Comparison of ENCODE assay signal across 10 cellular contexts in genomic region chr1:2134232-2134603, GRCh38.
DNase-seq lines count a peak whose midpoint lies in the region; TF ChIP-seq lines count a peak whose summit lies in the region.
"Had no signal": no experiment of that assay in that cellular context is flagged by ENCODE, and none has a peak within 500 bp of the region (broad histone marks: within the 10 kb centered on the region; RNA-seq: fewer than 3 reads in every experiment).

No MANE protein-coding gene starts in this region.

- no peaks in the 10 kb centered on the region for H3K27me3 Mint-ChIP-seq in activated CD4-positive, alpha-beta T cell treated with anti-CD3 and anti-CD28 coated beads, Interleukin-2, amount 10 ng/mL, durations not matched to agents 7 days and 5 days

- no peaks in the 10 kb centered on the region for H3K9me3 Mint-ChIP-seq in activated CD4-positive, alpha-beta T cell treated with anti-CD3 and anti-CD28 coated beads, Interleukin-2, amount 10 ng/mL, durations not matched to agents 7 days and 5 days

- no peak overlapping the region for H3K9ac ChIP-seq in muscle layer of colon (ENCODE audit: low read length)

- CTCF ChIA-PET in activated CD4-positive, alpha-beta T cell treated with anti-CD3 and anti-CD28 coated beads, Interleukin-2, amount 10 ng/mL, durations not matched to agents 7 days and 5 days (lab: Charles Lee) = no interaction called here
- CTCF ChIA-PET in HEK293T (lab: Yijun Ruan, JAX) = no interaction called here

- no peaks in the 10 kb centered on the region for H3K9me3 ChIP-seq in muscle layer of colon (ENCODE audit: low read length)

- no peaks in the 10 kb centered on the region for H3K36me3 ChIP-seq in muscle layer of colon (ENCODE audit: insufficient read depth, low read length)

- H3K4me1 ChIP-seq in muscle layer of colon (ENCODE audit: insufficient read depth, low read length) = peaks cover 25% of the 10 kb centered on the region

- POLR2A ChIA-PET in activated CD4-positive, alpha-beta T cell treated with anti-CD3 and anti-CD28 coated beads, Interleukin-2, amount 10 ng/mL, durations not matched to agents 7 days and 5 days (lab: Charles Lee) = no interaction called here
- POLR2A ChIA-PET in HEK293T (lab: Yijun Ruan, JAX) = no interaction called here

- peak overlapping the region; percentile 13 for H3K4me3 Mint-ChIP-seq in activated CD4-positive, alpha-beta T cell treated with anti-CD3 and anti-CD28 coated beads, Interleukin-2, amount 10 ng/mL, durations not matched to agents 7 days and 5 days

- H3K27ac ChIP-seq in caudate nucleus (ENCODE audit: low read depth, low read length) (peak overlapping the region; percentile 88), muscle layer of colon (ENCODE audit: low read depth, low read length) (peak overlapping the region; percentile 96), temporal lobe (ENCODE audit: low read depth, low read length) (peak overlapping the region; percentile 86)

- H3K27ac Mint-ChIP-seq in activated CD4-positive, alpha-beta T cell treated with anti-CD3 and anti-CD28 coated beads, Interleukin-2, amount 10 ng/mL, durations not matched to agents 7 days and 5 days = peak overlapping the region; percentile 57

- no peak overlapping the region for H3K4me3 ChIP-seq in muscle layer of colon (ENCODE audit: low read depth in 1 of 2, low read length in 2 of 2)

- no peaks in the 10 kb centered on the region for H3K27me3 ChIP-seq in muscle layer of colon (ENCODE audit: control insufficient read depth in 1 of 2, insufficient read depth in 2 of 2, low read length in 2 of 2)

- peaks cover 11% of the 10 kb centered on the region for H3K4me1 Mint-ChIP-seq in activated CD4-positive, alpha-beta T cell treated with anti-CD3 and anti-CD28 coated beads, Interleukin-2, amount 10 ng/mL, durations not matched to agents 7 days and 5 days

- no peak for TF ChIP-seq CTCF in GM10266 (IDR thresholded peaks at IDR 0.05; ENCODE audit: control insufficient read depth, insufficient read depth, low read depth, missing control alignments)

- H3K36me3 Mint-ChIP-seq in activated CD4-positive, alpha-beta T cell treated with anti-CD3 and anti-CD28 coated beads, Interleukin-2, amount 10 ng/mL, durations not matched to agents 7 days and 5 days (ENCODE audit: low read depth) = no peaks in the 10 kb centered on the region

- DNase-seq in activated CD4-positive, alpha-beta T cell treated with anti-CD3 and anti-CD28 coated beads, Interleukin-2, amount 10 ng/mL, durations not matched to agents 7 days and 5 days = no peak
- no peak for DNase-seq in activated CD4-positive, alpha-beta T cell treated with anti-CD3 and anti-CD28 coated beads, Interleukin-2, amount 50 U/mL, for 48 hours
- no peak for DNase-seq in caudate nucleus (lab: John Stamatoyannopoulos, UW)
- no peak for DNase-seq in HK-2 (ENCODE audit: unreplicated experiment)
- no peak for DNase-seq in HEK293T (ENCODE audit: extremely low spot score)
- no peak for DNase-seq in GM10266 (ENCODE audit: extremely low spot score)
- DNase-seq: activated T-cell treated with anti-CD3 and anti-CD28 coated beads, Interleukin-2, amount 50 U/mL, for 48 hours; NCI-H2029 treated with DMSO at 0.1 percent for 48 hours had no signal

TF ChIP-seq in HEK293T, 16 proteins besides CTCF, POLR2A, EP300 and RAD21:
- TF ChIP-seq ARNT (IDR thresholded peaks at IDR 0.05) (no peak), L3MBTL2 (conservative IDR thresholded peaks at IDR 0.05) (no peak), SP1 (IDR thresholded peaks at IDR 0.05) (no peak), PKNOX1 (IDR thresholded peaks at IDR 0.05) (no peak), FOXM1 (IDR thresholded peaks at IDR 0.05; ENCODE audit: borderline replicate concordance) (no peak), SUZ12 (IDR thresholded peaks at IDR 0.05) (no peak), FOXA1 (IDR thresholded peaks at IDR 0.05) (no peak), NFRKB (IDR thresholded peaks at IDR 0.05) (no peak), FOXK2 (IDR thresholded peaks at IDR 0.05) (no peak), TARDBP (IDR thresholded peaks at IDR 0.05) (no peak), BHLHE40 (IDR thresholded peaks at IDR 0.05; ENCODE audit: borderline replicate concordance) (no peak), ELF4 (IDR thresholded peaks at IDR 0.05) (no peak), LEF1 (IDR thresholded peaks at IDR 0.05; ENCODE audit: borderline replicate concordance) (no peak)
TF ChIP-seq in HEK293T: peak in this region for 0.
